17 cellular contexts compared by ENCODE assay signal in genomic region chr2:79750321-79750720, GRCh38.
DNase-seq lines count a peak whose midpoint lies in the region; ATAC-seq and TF ChIP-seq lines count a peak whose summit lies in the region.
"Had no signal": no experiment of that assay in that cellular context is flagged by ENCODE, and none has a peak within 500 bp of the region (broad histone marks: within the 10 kb centered on the region; RNA-seq: fewer than 3 reads in every experiment).

No MANE protein-coding gene starts in this region.

- H3K27me3 ChIP-seq in colonic mucosa: no peaks in the 10 kb centered on the region
- no peaks in the 10 kb centered on the region for H3K27me3 ChIP-seq in transverse colon
- H3K27me3 ChIP-seq: BE2C had no signal

- peak; percentile 65 for DNase-seq in colonic mucosa
- DNase-seq in mucosa of descending colon: peak; percentile 74 to 79 (median 78)
- DNase-seq in transverse colon: peak; percentile 76
- DNase-seq in NCI-H128 (lab: John Stamatoyannopoulos, UW; ENCODE audit: unreplicated experiment): no peak
- no peak for DNase-seq in dedifferentiated amniotic fluid mesenchymal stem cell (ENCODE audit: extremely low spot score)
- no peak for DNase-seq in NK-92 (lab: John Stamatoyannopoulos, UW; ENCODE audit: unreplicated experiment)
- DNase-seq: ACHN; BE2C; C1 segment of cervical spinal cord; CD4-positive, CD25-positive, alpha-beta regulatory T cell; CD8-positive, alpha-beta memory T cell; DMS153; DMS79; GDM1; H9 had no signal

- TF ChIP-seq POLR2A in transverse colon (IDR thresholded peaks at IDR 0.05): no peak

- POLR2A ChIA-PET in HEK293 (lab: Yijun Ruan, JAX): no interaction called here

- TF ChIP-seq EP300 in transverse colon (IDR thresholded peaks at IDR 0.05; ENCODE audit: low read depth): no peak

- WGBS in transverse colon (ENCODE audit: low coverage in 1 of 2), 2 donors: 40 to 53% methylated on average over 1 to 6 of the region's 6 CpGs

- no peak overlapping the region for H3K9ac ChIP-seq in colonic mucosa (ENCODE audit: low read depth in 2 of 2, low read length in 2 of 2)

- H3K27ac ChIP-seq in HEK293 (ENCODE audit: extremely low read depth, low read depth, low read length) (no peak overlapping the region), colonic mucosa (no peak overlapping the region), transverse colon (no peak overlapping the region)

- H3K4me3 ChIP-seq in HEK293 (ENCODE audit: low read depth, low read length) (no peak overlapping the region), colonic mucosa (no peak overlapping the region), mucosa of descending colon (no peak overlapping the region), transverse colon (no peak overlapping the region)

- no peaks in the 10 kb centered on the region for H3K9me3 ChIP-seq in HEK293 (ENCODE audit: control insufficient read depth, insufficient read depth, low read depth, low read length)
- no peaks in the 10 kb centered on the region for H3K9me3 ChIP-seq in colonic mucosa
- no peaks in the 10 kb centered on the region for H3K9me3 ChIP-seq in mucosa of descending colon
- no peaks in the 10 kb centered on the region for H3K9me3 ChIP-seq in transverse colon
- H3K9me3 ChIP-seq: BE2C had no signal

- H3K36me3 ChIP-seq in HEK293 (ENCODE audit: control insufficient read depth in 2 of 2, insufficient read depth in 1 of 2, low read length in 2 of 2) (no peaks in the 10 kb centered on the region), colonic mucosa (no peaks in the 10 kb centered on the region), mucosa of descending colon (ENCODE audit: low read depth) (no peaks in the 10 kb centered on the region), transverse colon (no peaks in the 10 kb centered on the region)
- H3K36me3 ChIP-seq: BE2C had no signal

- peak; percentile 97 for ATAC-seq in mucosa of descending colon
- ATAC-seq: HepG2 had no signal

- in situ Hi-C loops in transverse colon (cut with MboI; ENCODE audit: low pct_ligation_motif_present in 1 of 4, low pct_unique_long_range_greater_than_20kb in 1 of 4, low sequenced_read_pairs in 3 of 4): no loop called here

- H3K4me1 ChIP-seq in HEK293 (ENCODE audit: control insufficient read depth, insufficient read depth, low read length): no peaks in the 10 kb centered on the region
- H3K4me1 ChIP-seq in colonic mucosa: no peaks in the 10 kb centered on the region
- no peaks in the 10 kb centered on the region for H3K4me1 ChIP-seq in mucosa of descending colon (ENCODE audit: low read depth)
- H3K4me1 ChIP-seq in transverse colon: peaks cover 0 to 10% (median 0%) of the 10 kb centered on the region in 4 donors
- H3K4me1 ChIP-seq: BE2C had no signal

- intact Hi-C loops in colonic mucosa (cut with DNase I): no loop called here
- intact Hi-C loops in mucosa of descending colon (cut with DNase I, micrococcal nuclease): loop anchor here in 1 of 2 donors (10.0 kb wide), 1 partner anchor 104 kb away; no protein-coding TSS in a partner anchor
- intact Hi-C loops in transverse colon (cut with DNase I; ENCODE audit: low total_unique reads): no loop called here

- CTCF ChIA-PET in HEK293 (lab: Yijun Ruan, JAX): no interaction called here

- TF ChIP-seq CTCF in HEK293 (tag by site-specific recombination; IDR thresholded peaks at IDR 0.05) (no peak), colonic mucosa (IDR thresholded peaks at IDR 0.05) (no peak), mucosa of descending colon (IDR thresholded peaks at IDR 0.05) (no peak), transverse colon (IDR thresholded peaks at IDR 0.05) (no peak)

TF ChIP-seq in HEK293, 187 proteins besides CTCF, POLR2A, EP300 and RAD21:
- TF ChIP-seq TRIM28 (IDR thresholded peaks at IDR 0.05; ENCODE audit: borderline replicate concordance, low read length): no peak
- TF ChIP-seq TCF7L2 (IDR thresholded peaks at IDR 0.05; ENCODE audit: borderline replicate concordance, low read depth, low read length): peak; percentile 72; the same call in 1 of the 2 replicates
- TF ChIP-seq IKZF3 (tag by site-specific recombination; IDR thresholded peaks at IDR 0.05): no peak

Comparison
In these comparisons a context has a peak if more than half of its experiments do, and no peak if none do; other contexts are left out.
1. DNase-seq: peak in colonic mucosa (single experiment), mucosa of descending colon (3 of 3) and transverse colon (single experiment); none in NCI-H128 (single experiment), dedifferentiated amniotic fluid mesenchymal stem cell (single experiment) and NK-92 (single experiment).